31 cellular contexts compared by ENCODE assay signal in genomic region chr15:99264125-99264524, GRCh38. TPM values are rescaled to one million over a fixed set of nuclear protein-coding genes. Genes with fewer than 3 reads are reported as not detected.
DNase-seq lines count a peak whose midpoint lies in the region; ATAC-seq, FAIRE-seq and TF ChIP-seq lines count a peak whose summit lies in the region.
"Had no signal": no experiment of that assay in that cellular context is flagged by ENCODE, and none has a peak within 500 bp of the region (broad histone marks: within the 10 kb centered on the region; RNA-seq: fewer than 3 reads in every experiment).

No MANE protein-coding gene starts in this region.

- no peak for TF ChIP-seq CTCF in HEK293 (tag by site-specific recombination; IDR thresholded peaks at IDR 0.05)
- no peak for TF ChIP-seq CTCF in bronchial epithelial cell (IDR thresholded peaks at IDR 0.05; ENCODE audit: insufficient read depth, low read length, severe bottlenecking)
- no peak for TF ChIP-seq CTCF in mesothelial cell of epicardium (IDR thresholded peaks at IDR 0.05; ENCODE audit: unreplicated experiment)
- no peak for TF ChIP-seq CTCF in endodermal cell (conservative IDR thresholded peaks at IDR 0.05)

- H3K27me3 Mint-ChIP-seq in mesothelial cell of epicardium (ENCODE audit: low read depth) (no peaks in the 10 kb centered on the region), endodermal cell (ENCODE audit: insufficient read depth) (no peaks in the 10 kb centered on the region)
- H3K27me3 Mint-ChIP-seq: activated naive CD8-positive, alpha-beta T cell treated with anti-CD3 and anti-CD28 coated beads, Interleukin-2, amount 10 ng/mL, durations not matched to agents 7 days and 5 days; IgD-negative memory B cell; stimulated activated naive B cell treated with anti-CD40 and anti-IgM and Interleukin-4, amounts not matched to agents 10 μg/mL and 1 μg/mL and 100 μg/mL, for 72 hours had no signal

- peaks cover 12% of the 10 kb centered on the region for H3K4me1 ChIP-seq in HEK293 (ENCODE audit: control insufficient read depth, insufficient read depth, low read length)
- no peaks in the 10 kb centered on the region for H3K4me1 ChIP-seq in endodermal cell (ENCODE audit: control insufficient read depth, insufficient read depth, low read length)
- H3K4me1 ChIP-seq: ascending aorta, BLaER1, esophagus muscularis mucosa had no signal

- H3K4me3 Mint-ChIP-seq in mesothelial cell of epicardium (no peak overlapping the region), endodermal cell (no peak overlapping the region)
- H3K4me3 Mint-ChIP-seq: activated naive CD8-positive, alpha-beta T cell treated with anti-CD3 and anti-CD28 coated beads, Interleukin-2, amount 10 ng/mL, durations not matched to agents 7 days and 5 days; HFFc6; IgD-negative memory B cell; neural crest cell; stimulated activated naive B cell treated with anti-CD40 and anti-IgM and Interleukin-4, amounts not matched to agents 10 μg/mL and 1 μg/mL and 100 μg/mL, for 72 hours; T-helper 2 cell treated with Interferon-gamma antibody and Interleukin-4, amounts not matched to agents 5 μg/mL and 100 μg/mL, for 36 hours had no signal

- H3K27me3 ChIP-seq in bronchial epithelial cell (ENCODE audit: control insufficient read depth, insufficient read depth, low read length) (no peaks in the 10 kb centered on the region), endodermal cell (ENCODE audit: control insufficient read depth, insufficient read depth, low read length, poor library complexity, severe bottlenecking) (no peaks in the 10 kb centered on the region)
- H3K27me3 ChIP-seq: ascending aorta, BLaER1, esophagus muscularis mucosa, ovary had no signal

- H3K9me3 ChIP-seq in HEK293 (ENCODE audit: control insufficient read depth, insufficient read depth, low read depth, low read length) (no peaks in the 10 kb centered on the region), endodermal cell (ENCODE audit: control insufficient read depth, low read length) (no peaks in the 10 kb centered on the region)
- H3K9me3 ChIP-seq: ascending aorta, BLaER1, esophagus muscularis mucosa, ovary had no signal

- CTCF ChIA-PET in HEK293 (lab: Yijun Ruan, JAX), result interaction anchor here (1.0 to 3.5 kb wide), 3 partner anchors 9 to 440 kb away, joined by 5 to 30 read pairs (median 6); no protein-coding TSS in a partner anchor

- no peak overlapping the region for H3K9ac ChIP-seq in endodermal cell (ENCODE audit: extremely low read depth, low read length, poor library complexity, severe bottlenecking)
- H3K9ac ChIP-seq: BLaER1, GM23248 had no signal

- H3K27ac Mint-ChIP-seq in mesothelial cell of epicardium (peak overlapping the region; percentile 22), endodermal cell (no peak overlapping the region)
- H3K27ac Mint-ChIP-seq: activated naive CD8-positive, alpha-beta T cell treated with anti-CD3 and anti-CD28 coated beads, Interleukin-2, amount 10 ng/mL, durations not matched to agents 7 days and 5 days; HFFc6; IgD-negative memory B cell; stimulated activated naive B cell treated with anti-CD40 and anti-IgM and Interleukin-4, amounts not matched to agents 10 μg/mL and 1 μg/mL and 100 μg/mL, for 72 hours; T-helper 2 cell treated with Interferon-gamma antibody and Interleukin-4, amounts not matched to agents 5 μg/mL and 100 μg/mL, for 36 hours had no signal

- H3K4me1 Mint-ChIP-seq in mesothelial cell of epicardium (peaks cover 8% of the 10 kb centered on the region), endodermal cell (peaks cover 4% of the 10 kb centered on the region)
- H3K4me1 Mint-ChIP-seq: IgD-negative memory B cell; neural crest cell; stimulated activated naive B cell treated with anti-CD40 and anti-IgM and Interleukin-4, amounts not matched to agents 10 μg/mL and 1 μg/mL and 100 μg/mL, for 72 hours had no signal

- POLR2A ChIA-PET in HEK293 (lab: Yijun Ruan, JAX), result interaction anchor here (2.7 kb wide), 1 partner anchor 12 kb away, joined by 14 read pairs; the partner anchor contains the start of gene LRRC28

- H3K36me3 Mint-ChIP-seq in mesothelial cell of epicardium (peaks cover 12% of the 10 kb centered on the region), endodermal cell (ENCODE audit: low read depth) (no peaks in the 10 kb centered on the region)

- 85 to 86% methylated on average over 5 of the region's 5 CpGs for WGBS in endodermal cell (ENCODE audit: insufficient coverage in 1 of 2, insufficient read length in 1 of 2), 2 experiments

- H3K4me3 ChIP-seq in HEK293 (ENCODE audit: low read depth, low read length) (no peak overlapping the region), bronchial epithelial cell (ENCODE audit: low read depth, low read length) (no peak overlapping the region), endodermal cell (ENCODE audit: low read length) (no peak overlapping the region)
- H3K4me3 ChIP-seq: ascending aorta, BLaER1, esophagus muscularis mucosa, GM23248, ovary had no signal

- H3K9me3 Mint-ChIP-seq in mesothelial cell of epicardium, result peaks cover 4% of the 10 kb centered on the region
- no peaks in the 10 kb centered on the region for H3K9me3 Mint-ChIP-seq in endodermal cell
- H3K9me3 Mint-ChIP-seq: activated naive CD8-positive, alpha-beta T cell treated with anti-CD3 and anti-CD28 coated beads, Interleukin-2, amount 10 ng/mL, durations not matched to agents 7 days and 5 days; HFFc6; IgD-negative memory B cell; neural crest cell; stimulated activated naive B cell treated with anti-CD40 and anti-IgM and Interleukin-4, amounts not matched to agents 10 μg/mL and 1 μg/mL and 100 μg/mL, for 72 hours; T-helper 2 cell treated with Interferon-gamma antibody and Interleukin-4, amounts not matched to agents 5 μg/mL and 100 μg/mL, for 36 hours had no signal

- H3K27ac ChIP-seq in HEK293 (ENCODE audit: extremely low read depth, low read depth, low read length) (no peak overlapping the region), endodermal cell (ENCODE audit: low read depth, low read length) (no peak overlapping the region)
- H3K27ac ChIP-seq: ascending aorta, BLaER1, esophagus muscularis mucosa, GM23248, ovary had no signal

- FAIRE-seq in bronchial epithelial cell (lab: Jason Lieb, UNC), result no peak

- H3K36me3 ChIP-seq in HEK293 (ENCODE audit: control insufficient read depth in 2 of 2, insufficient read depth in 1 of 2, low read length in 2 of 2) (peaks cover 5 to 10% of the 10 kb centered on the region in 2 experiments; a peak in 2 of 3 replicates), bronchial epithelial cell (ENCODE audit: control insufficient read depth, insufficient read depth, low read length) (no peaks in the 10 kb centered on the region), endodermal cell (ENCODE audit: control insufficient read depth, insufficient read depth, low read length) (no peaks in the 10 kb centered on the region)
- H3K36me3 ChIP-seq: BLaER1, ovary had no signal

- DNase-seq in NCI-H69 (lab: John Stamatoyannopoulos, UW), result peak; percentile 21
- DNase-seq in bronchial epithelial cell (ENCODE audit: low read depth), result peak; percentile 88
- no peak for DNase-seq in mesothelial cell of epicardium (ENCODE audit: low spot score in 2 of 2, unreplicated experiment in 2 of 2)
- no peak for DNase-seq in GOT3 (lab: John Stamatoyannopoulos, UW)
- no peak for DNase-seq in NK-92 (lab: John Stamatoyannopoulos, UW; ENCODE audit: unreplicated experiment)
- DNase-seq in endodermal cell, result no peak
- DNase-seq: activated CD4-positive, alpha-beta T cell treated with anti-CD3 and anti-CD28 coated beads for 4 hours; activated effector memory CD4-positive, alpha-beta T cell treated with Interleukin-2 at 50 U/mL for 16 hours; activated naive CD8-positive, alpha-beta T cell treated with anti-CD3 and anti-CD28 coated beads, Interleukin-2, amount 10 ng/mL, durations not matched to agents 7 days and 5 days; central memory CD4-positive, alpha-beta T cell; cortex of kidney; effector memory CD4-positive, alpha-beta T cell; foreskin melanocyte; GF-D8; GM23248; HFFc6; mesendoderm; NCI-H1105; NCI-H1930; NK-92 treated with Interleukin-12 subunit alpha and Interleukin-12 subunit beta, amount 100 ng/mL, for 24 hours; ovary; SHP77; stimulated activated naive B cell treated with anti-CD40 and anti-IgM and Interleukin-4, amounts not matched to agents 10 μg/mL and 1 μg/mL and 100 μg/mL, for 72 hours had no signal

- no peak for ATAC-seq in HG03457 (IDR thresholded peaks at IDR 0.05; ENCODE audit: unreplicated experiment)
- ATAC-seq: stimulated activated naive B cell treated with anti-CD40 and anti-IgM and Interleukin-4, amounts not matched to agents 10 μg/mL and 1 μg/mL and 100 μg/mL, for 72 hours had no signal

TF ChIP-seq in HEK293, 187 proteins besides CTCF, POLR2A, EP300 and RAD21 (continues in another document):
- peak; percentile 88 for TF ChIP-seq PRDM10 (tag by site-specific recombination; IDR thresholded peaks at IDR 0.05)

RNA-seq across cellular contexts. Expression of gene LRRC28, which starts 12.8 kb away (rescaled TPM):
- 15.8 and 17.0 TPM in 2 replicates for total RNA-seq in bronchial epithelial cell
- 29.3 to 30.2 TPM (median 29.8 TPM) in 3 replicates for total RNA-seq in mesothelial cell of epicardium
- total RNA-seq in endodermal cell, result 10 to 100 TPM; 26.1 to 35.5 TPM
- polyA plus RNA-seq in endodermal cell (2013, experiment 1 of 2), result 33.2 TPM
- polyA plus RNA-seq in endodermal cell (2013, experiment 2 of 2), result 33.0 TPM

RNA-seq across cellular contexts. Expression of gene TTC23, which starts 14.7 kb away (rescaled TPM):
- total RNA-seq in bronchial epithelial cell (10.0 and 16.6 TPM in 2 replicates), mesothelial cell of epicardium (32.3 to 34.6 TPM (median 34.0 TPM) in 3 replicates), endodermal cell (10 to 100 TPM; 20.7 to 26.3 TPM)
- polyA plus RNA-seq in endodermal cell (2013, experiment 1 of 2), result 22.3 TPM
- 25.4 TPM for polyA plus RNA-seq in endodermal cell (2013, experiment 2 of 2)

Comparison
In these comparisons a context has a peak if more than half of its experiments do, and no peak if none do; other contexts are left out.
1. DNase-seq: peak in NCI-H69 (single experiment) and bronchial epithelial cell (single experiment); none in mesothelial cell of epicardium (0 of 2), GOT3 (single experiment), NK-92 (single experiment) and endodermal cell (single experiment).